ENCODE assay signal across 13 cellular contexts in genomic region chr15:57509121-57509520, GRCh38.
DNase-seq lines count a peak whose midpoint lies in the region; ATAC-seq, FAIRE-seq and TF ChIP-seq lines count a peak whose summit lies in the region.
"Had no signal": no experiment of that assay in that cellular context is flagged by ENCODE, and none has a peak within 500 bp of the region (broad histone marks: within the 10 kb centered on the region; RNA-seq: fewer than 3 reads in every experiment).

No MANE protein-coding gene starts in this region.

- no peak for FAIRE-seq in D721Med (lab: Jason Lieb, UNC)

- no peaks in the 10 kb centered on the region for H3K9me3 ChIP-seq in trophoblast cell (ENCODE audit: insufficient read depth, low read depth, low read length)
- H3K9me3 ChIP-seq in ascending aorta, result no peaks in the 10 kb centered on the region
- no peaks in the 10 kb centered on the region for H3K9me3 ChIP-seq in SK-N-SH
- H3K9me3 ChIP-seq: spleen had no signal

- no peaks in the 10 kb centered on the region for H4K20me1 ChIP-seq in SK-N-SH (ENCODE audit: insufficient read depth)

- no peak overlapping the region for H2BK5ac ChIP-seq in trophoblast cell (ENCODE audit: low read depth, low read length, poor library complexity)

- no peak for TF ChIP-seq RAD21 in SK-N-SH (IDR thresholded peaks at IDR 0.05; ENCODE audit: low read length)

- H3K4me2 ChIP-seq in trophoblast cell (ENCODE audit: low read length), result no peak overlapping the region
- H3K4me2 ChIP-seq in SK-N-SH, result no peak overlapping the region

- no peak overlapping the region for H4K8ac ChIP-seq in trophoblast cell (ENCODE audit: low read depth, low read length)

- H3K9me2 ChIP-seq in SK-N-SH, result no peaks in the 10 kb centered on the region

- POLR2A ChIA-PET in SK-N-SH (lab: Yijun Ruan, JAX), result no interaction called here

- H3K27ac ChIP-seq in trophoblast cell (ENCODE audit: low read depth, low read length), result no peak overlapping the region
- H3K27ac ChIP-seq in ascending aorta, result no peak overlapping the region
- no peak overlapping the region for H3K27ac ChIP-seq in SK-N-SH (ENCODE audit: low read depth in 2 of 2, low read length in 1 of 2)
- H3K27ac ChIP-seq: spleen had no signal

- H3K36me3 ChIP-seq in trophoblast cell (ENCODE audit: control insufficient read depth in 1 of 2, insufficient read depth in 2 of 2, low read length in 2 of 2) (no peaks in the 10 kb centered on the region), ascending aorta (no peaks in the 10 kb centered on the region), SK-N-SH (replicated peaks in 1 of 2; ENCODE audit: control insufficient read depth in 1 of 2, insufficient read depth in 2 of 2, low read length in 1 of 2) (no peaks in the 10 kb centered on the region)
- H3K36me3 ChIP-seq: spleen had no signal

- DNase-seq in AG08395 (ENCODE audit: low spot score) (peak; percentile 34), LHCN-M2 (ENCODE audit: low read depth) (peak; percentile 72), glomerular visceral epithelial cell (ENCODE audit: extremely low spot score) (peak; percentile 87), trophoblast cell (no peak), D721Med (ENCODE audit: insufficient read length, low spot score) (no peak), ascending aorta (ENCODE audit: low spot score in 2 of 2) (no peak), SK-N-SH (no peak)
- DNase-seq: activated T-cell treated with anti-CD3 and anti-CD28 coated beads for 4 hours, DMS53, head of caudate nucleus, left cardiac atrium, spleen had no signal

- H3K14ac ChIP-seq in trophoblast cell (ENCODE audit: low read length), result peak overlapping the region; percentile 16

- H2AK5ac ChIP-seq in trophoblast cell (ENCODE audit: low read length), result no peak overlapping the region

- no peaks in the 10 kb centered on the region for H3F3A ChIP-seq in SK-N-SH (replicated peaks; ENCODE audit: insufficient read depth)

- peaks cover 8% of the 10 kb centered on the region for H3K79me1 ChIP-seq in trophoblast cell (ENCODE audit: low read length)

- intact Hi-C loops in ascending aorta (cut with DNase I), result no loop called here

- no peak overlapping the region for H4K12ac ChIP-seq in trophoblast cell (ENCODE audit: low read depth, low read length)

- TF ChIP-seq CTCF in D721Med (IDR thresholded peaks at IDR 0.05; ENCODE audit: insufficient read depth, missing control alignments) (no peak), ascending aorta (IDR thresholded peaks at IDR 0.05) (no peak), SK-N-SH (IDR thresholded peaks at IDR 0.05) (no peak)

- H3K9ac ChIP-seq in trophoblast cell (ENCODE audit: low read length) (no peak overlapping the region), SK-N-SH (no peak overlapping the region)

- H3K18ac ChIP-seq in trophoblast cell (ENCODE audit: low read length), result peak overlapping the region; percentile 14

- H3K23ac ChIP-seq in trophoblast cell (ENCODE audit: low read length), result no peak overlapping the region

- H3K4ac ChIP-seq in trophoblast cell (ENCODE audit: low read depth, low read length), result no peak overlapping the region

- TF ChIP-seq EP300 in SK-N-SH (IDR thresholded peaks at IDR 0.05; ENCODE audit: borderline replicate concordance in 1 of 2, low read depth in 1 of 2, low read length in 1 of 2), result no peak

- H4K91ac ChIP-seq in trophoblast cell (ENCODE audit: low read depth, low read length), result no peak overlapping the region

- H3K4me3 ChIP-seq in trophoblast cell (ENCODE audit: low read depth, low read length) (no peak overlapping the region), ascending aorta (no peak overlapping the region), SK-N-SH (ENCODE audit: low read depth in 2 of 2, low read length in 1 of 2) (no peak overlapping the region)
- H3K4me3 ChIP-seq: spleen had no signal

- ATAC-seq in GM21526 (IDR thresholded peaks at IDR 0.05; ENCODE audit: low FRiP score, unreplicated experiment), result no peak

- H2BK12ac ChIP-seq in trophoblast cell (ENCODE audit: low read length), result no peak overlapping the region

- H3K27me3 ChIP-seq in trophoblast cell (ENCODE audit: insufficient read depth, low read length), result no peaks in the 10 kb centered on the region
- H3K27me3 ChIP-seq in ascending aorta, result no peaks in the 10 kb centered on the region
- H3K27me3 ChIP-seq in SK-N-SH (ENCODE audit: insufficient read depth), result no peaks in the 10 kb centered on the region
- H3K27me3 ChIP-seq: spleen had no signal

- CTCF ChIA-PET in SK-N-SH (lab: Yijun Ruan, JAX), result interaction anchor here (1.8 kb wide), 1 partner anchor 168 kb away, joined by 5 read pairs; no protein-coding TSS in a partner anchor

- WGBS in trophoblast cell (ENCODE audit: extremely low coverage, insufficient coverage, insufficient read length), result no CpG with 5 or more reads among the region's 11 CpGs
- 89% methylated on average over 8 of the region's 11 CpGs for WGBS in SK-N-SH (ENCODE audit: low lambda C conversion rate)

- H3K4me1 ChIP-seq in trophoblast cell (ENCODE audit: control insufficient read depth in 1 of 2, insufficient read depth in 2 of 2, low read length in 2 of 2) (peaks cover 22 to 26% of the 10 kb centered on the region in 2 experiments), ascending aorta (peaks cover 6 to 30% of the 10 kb centered on the region in 2 donors), SK-N-SH (ENCODE audit: control insufficient read depth in 1 of 2, insufficient read depth in 2 of 2, low read depth in 1 of 2, low read length in 1 of 2) (peaks cover 0 to 7% of the 10 kb centered on the region in 2 experiments; a peak in 2 of 4 replicates)

- H3K79me2 ChIP-seq in trophoblast cell (ENCODE audit: control insufficient read depth, insufficient read depth, low read length, poor library complexity) (no peaks in the 10 kb centered on the region), SK-N-SH (ENCODE audit: insufficient read depth) (no peaks in the 10 kb centered on the region)

- H2AFZ ChIP-seq in trophoblast cell (ENCODE audit: insufficient read depth, low read length, poor library complexity) (no peak overlapping the region), SK-N-SH (ENCODE audit: low read depth) (no peak overlapping the region)

- no peak overlapping the region for H2BK120ac ChIP-seq in trophoblast cell (ENCODE audit: insufficient read depth, low read length, poor library complexity)

TF ChIP-seq in SK-N-SH, 30 proteins besides CTCF, POLR2A, EP300 and RAD21 (continues in another document):
- no peak for TF ChIP-seq PBX3 (IDR thresholded peaks at IDR 0.05)
- TF ChIP-seq CHD2 (IDR thresholded peaks at IDR 0.05; ENCODE audit: low read length, partially characterized antibody), result no peak
- no peak for TF ChIP-seq FOSL2 (IDR thresholded peaks at IDR 0.05; ENCODE audit: borderline replicate concordance, low read depth)
- no peak for TF ChIP-seq POLR2AphosphoS5 (IDR thresholded peaks at IDR 0.05; ENCODE audit: low read depth, low read length)
- TF ChIP-seq SMC3 (IDR thresholded peaks at IDR 0.05; ENCODE audit: low read depth, low read length), result no peak
- TF ChIP-seq YY1 (IDR thresholded peaks at IDR 0.05; ENCODE audit: low read depth), result no peak
- no peak for TF ChIP-seq MEF2A (IDR thresholded peaks at IDR 0.05; ENCODE audit: borderline replicate concordance, low read depth)
- no peak for TF ChIP-seq SIN3A (IDR thresholded peaks at IDR 0.05; ENCODE audit: borderline replicate concordance, low read depth, low read length)
- no peak for TF ChIP-seq ELF1 (IDR thresholded peaks at IDR 0.05)
- TF ChIP-seq REST (IDR thresholded peaks at IDR 0.05; ENCODE audit: low read depth, low read length), result no peak
- no peak for TF ChIP-seq NFIC (IDR thresholded peaks at IDR 0.05; ENCODE audit: borderline replicate concordance)
- TF ChIP-seq GATA2 (CRISPR knock-in tag; IDR thresholded peaks at IDR 0.05), result no peak
- no peak for TF ChIP-seq IRF3 (IDR thresholded peaks at IDR 0.05; ENCODE audit: low read depth, low read length)

Comparison
In these comparisons a context has a peak if more than half of its experiments do, and no peak if none do; other contexts are left out.
1. DNase-seq: peak in AG08395 (single experiment), LHCN-M2 (single experiment) and glomerular visceral epithelial cell (single experiment); none in trophoblast cell (0 of 2), D721Med (single experiment), ascending aorta (0 of 2) and SK-N-SH (single experiment).